29 cellular contexts compared by ENCODE assay signal in the genomic region with DNA sequence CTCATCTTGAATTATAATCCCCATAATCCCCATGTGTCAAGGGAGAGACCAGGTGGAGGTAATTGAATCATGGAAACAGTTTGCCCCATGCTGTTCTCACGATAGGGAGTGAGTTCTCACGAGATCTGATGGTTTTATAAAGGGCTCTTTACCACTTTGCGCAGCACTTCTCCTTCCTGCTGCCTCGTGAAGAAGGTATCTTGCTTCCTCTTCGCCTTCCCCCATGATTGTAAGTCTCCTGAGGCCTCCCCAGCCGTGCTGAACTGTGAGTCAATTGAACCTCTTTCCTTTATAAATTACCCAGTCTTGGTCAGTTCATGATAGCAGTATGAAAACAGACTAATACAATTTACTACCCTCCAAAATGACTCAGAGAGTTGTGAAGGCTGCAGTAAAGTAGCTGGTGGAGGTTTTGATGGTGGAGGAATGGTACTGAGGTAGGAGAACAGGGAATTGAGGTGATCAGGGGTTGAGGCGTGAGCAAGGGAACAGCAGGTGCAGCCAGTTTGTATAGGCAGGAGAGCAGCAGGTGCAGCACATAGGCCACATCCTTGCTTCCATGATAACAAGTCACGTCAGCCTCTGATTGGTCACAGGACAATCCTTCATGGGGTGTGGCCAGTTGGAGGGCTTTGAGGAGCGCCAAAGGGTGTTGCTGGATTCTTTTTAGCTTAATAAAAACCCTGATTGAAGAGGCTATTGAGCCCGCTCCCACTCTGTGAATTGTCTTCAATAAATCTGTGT.
A peak's percentile ranks its signal among the peaks of the same experiment; 100 is the strongest.
DNase-seq lines count a peak whose midpoint lies in the region; ATAC-seq and TF ChIP-seq lines count a peak whose summit lies in the region.
"Had no signal": no experiment of that assay in that cellular context is flagged by ENCODE, and none has a peak within 500 bp of the region (broad histone marks: within the 10 kb centered on the region; RNA-seq: fewer than 3 reads in every experiment).

No MANE protein-coding gene starts in this region.

- H3K27ac Mint-ChIP-seq in activated naive CD4-positive, alpha-beta T cell treated with anti-CD3 and anti-CD28 coated beads, Interleukin-2, amount 10 ng/mL, durations not matched to agents 7 days and 5 days = no peak overlapping the region
- no peak overlapping the region for H3K27ac Mint-ChIP-seq in activated naive CD4-positive, alpha-beta T cell treated with anti-CD3 and anti-CD28 coated beads, Interleukin-2, amount 50 U/mL, for 72 hours
- H3K27ac Mint-ChIP-seq in osteocyte (ENCODE audit: unreplicated experiment) (no peak overlapping the region), T-cell (no peak overlapping the region)
- H3K27ac Mint-ChIP-seq: activated CD4-positive, alpha-beta memory T cell treated with anti-CD3 and anti-CD28 coated beads, Interleukin-2, amount 10 ng/mL, durations not matched to agents 7 days and 5 days; activated naive CD8-positive, alpha-beta T cell; effector memory CD8-positive, alpha-beta T cell; stimulated activated naive CD8-positive, alpha-beta T cell treated with anti-CD3 and anti-CD28 coated beads, Interleukin-15, Interleukin-2, amounts not matched to agents 100 ng/mL and 50 ng/mL, for 24 hours had no signal

- CTCF ChIA-PET in activated naive CD4-positive, alpha-beta T cell treated with anti-CD3 and anti-CD28 coated beads, Interleukin-2, amount 10 ng/mL, durations not matched to agents 7 days and 5 days (lab: Charles Lee) = no interaction called here
- CTCF ChIA-PET in T-cell (lab: Charles Lee) = no interaction called here

- no peaks in the 10 kb centered on the region for H3K27me3 ChIP-seq in WERI-Rb-1 (ENCODE audit: insufficient read depth, low read depth, severe bottlenecking)
- H3K27me3 ChIP-seq: ascending aorta, colonic mucosa, left lung, Peyer's patch, spleen, testis had no signal

- no peak for TF ChIP-seq CTCF in WERI-Rb-1 (IDR thresholded peaks at IDR 0.05; ENCODE audit: low read depth, low read length)
- TF ChIP-seq CTCF in osteocyte (IDR thresholded peaks at IDR 0.05) = no peak

- no peaks in the 10 kb centered on the region for H3K4me1 Mint-ChIP-seq in activated naive CD4-positive, alpha-beta T cell treated with anti-CD3 and anti-CD28 coated beads, Interleukin-2, amount 10 ng/mL, durations not matched to agents 7 days and 5 days
- H3K4me1 Mint-ChIP-seq in osteocyte (ENCODE audit: unreplicated experiment) (peaks cover 12% of the 10 kb centered on the region), T-cell (no peaks in the 10 kb centered on the region)
- H3K4me1 Mint-ChIP-seq: activated CD4-positive, alpha-beta memory T cell treated with anti-CD3 and anti-CD28 coated beads, Interleukin-2, amount 10 ng/mL, durations not matched to agents 7 days and 5 days had no signal

- H3K9me3 Mint-ChIP-seq in activated naive CD4-positive, alpha-beta T cell treated with anti-CD3 and anti-CD28 coated beads, Interleukin-2, amount 10 ng/mL, durations not matched to agents 7 days and 5 days = no peaks in the 10 kb centered on the region
- no peaks in the 10 kb centered on the region for H3K9me3 Mint-ChIP-seq in activated naive CD4-positive, alpha-beta T cell treated with anti-CD3 and anti-CD28 coated beads, Interleukin-2, amount 50 U/mL, for 72 hours
- H3K9me3 Mint-ChIP-seq in osteocyte (ENCODE audit: unreplicated experiment) = peaks cover 5% of the 10 kb centered on the region
- H3K9me3 Mint-ChIP-seq in T-cell = no peaks in the 10 kb centered on the region
- H3K9me3 Mint-ChIP-seq: activated CD4-positive, alpha-beta memory T cell treated with anti-CD3 and anti-CD28 coated beads, Interleukin-2, amount 10 ng/mL, durations not matched to agents 7 days and 5 days; effector memory CD8-positive, alpha-beta T cell; stimulated activated naive CD8-positive, alpha-beta T cell treated with anti-CD3 and anti-CD28 coated beads, Interleukin-15, Interleukin-2, amounts not matched to agents 100 ng/mL and 50 ng/mL, for 24 hours had no signal

- no peak overlapping the region for H3K4me3 ChIP-seq in WERI-Rb-1 (ENCODE audit: low read depth, low read length)
- H3K4me3 ChIP-seq: ascending aorta, colonic mucosa, left lung, Peyer's patch, spleen, testis had no signal

- H3K36me3 ChIP-seq in WERI-Rb-1 = no peaks in the 10 kb centered on the region
- H3K36me3 ChIP-seq: ascending aorta, colonic mucosa, left lung, Peyer's patch, spleen had no signal

- H3K9me3 ChIP-seq in WERI-Rb-1 (ENCODE audit: severe bottlenecking) = no peaks in the 10 kb centered on the region
- H3K9me3 ChIP-seq: ascending aorta, colonic mucosa, left lung, Peyer's patch, spleen, testis had no signal

- H3K27ac ChIP-seq in WERI-Rb-1 = no peak overlapping the region
- H3K27ac ChIP-seq: 22Rv1, ascending aorta, colonic mucosa, left lung, Peyer's patch, spleen, testis had no signal

- ATAC-seq in activated naive CD4-positive, alpha-beta T cell treated with anti-CD3 and anti-CD28 coated beads, Interleukin-2, amount 50 U/mL, for 72 hours = no peak
- ATAC-seq in HG03565 (IDR thresholded peaks at IDR 0.05; ENCODE audit: unreplicated experiment) (no peak), T-cell (replicated peaks in 1 of 4) (no peak)
- ATAC-seq: effector memory CD8-positive, alpha-beta T cell; left lung; right cardiac atrium had no signal

- H3K36me3 Mint-ChIP-seq in activated naive CD4-positive, alpha-beta T cell treated with anti-CD3 and anti-CD28 coated beads, Interleukin-2, amount 10 ng/mL, durations not matched to agents 7 days and 5 days = no peaks in the 10 kb centered on the region
- H3K36me3 Mint-ChIP-seq in activated naive CD4-positive, alpha-beta T cell treated with anti-CD3 and anti-CD28 coated beads, Interleukin-2, amount 50 U/mL, for 72 hours = no peaks in the 10 kb centered on the region
- H3K36me3 Mint-ChIP-seq in osteocyte (ENCODE audit: unreplicated experiment) (no peaks in the 10 kb centered on the region), T-cell (no peaks in the 10 kb centered on the region)
- H3K36me3 Mint-ChIP-seq: activated naive CD8-positive, alpha-beta T cell had no signal

- DNase-seq in DMS153 (lab: John Stamatoyannopoulos, UW) (peak; percentile 22), DMS153 treated with DMSO at 0.1 percent for 48 hours (lab: John Stamatoyannopoulos, UW; ENCODE audit: unreplicated experiment) (no peak), WERI-Rb-1 (peak; percentile 16), osteocyte (ENCODE audit: extremely low spot score, unreplicated experiment) (peak; percentile 23), T-cell (no peak)
- DNase-seq in activated naive CD4-positive, alpha-beta T cell treated with anti-CD3 and anti-CD28 coated beads, Interleukin-2, amount 10 ng/mL, durations not matched to agents 7 days and 5 days = peak; percentile 5
- DNase-seq in activated naive CD4-positive, alpha-beta T cell treated with anti-CD3 and anti-CD28 coated beads, Interleukin-2, amount 50 U/mL, for 72 hours (ENCODE audit: low spot score in 2 of 2) = no peak
- DNase-seq: activated CD4-positive, alpha-beta memory T cell treated with anti-CD3 and anti-CD28 coated beads, Interleukin-2, amount 10 ng/mL, durations not matched to agents 7 days and 5 days; activated T-cell treated with anti-CD3 and anti-CD28 coated beads for 4 hours; C1 segment of cervical spinal cord; colonic mucosa; COR-L47; effector memory CD8-positive, alpha-beta T cell; erythroblast; GDM1; glutamatergic neuron; Kasumi-1; NCI-H2029; Peyer's patch; right cardiac atrium; spleen; stimulated activated CD4-positive, alpha-beta T cell treated with anti-CD3 and anti-CD28 coated beads, Interleukin-2, amount 100 ng/mL, for 24 hours; testis had no signal

- no peak overlapping the region for H3K4me3 Mint-ChIP-seq in activated naive CD4-positive, alpha-beta T cell treated with anti-CD3 and anti-CD28 coated beads, Interleukin-2, amount 10 ng/mL, durations not matched to agents 7 days and 5 days
- no peak overlapping the region for H3K4me3 Mint-ChIP-seq in osteocyte (ENCODE audit: unreplicated experiment)
- H3K4me3 Mint-ChIP-seq in T-cell = no peak overlapping the region
- H3K4me3 Mint-ChIP-seq: activated CD4-positive, alpha-beta memory T cell treated with anti-CD3 and anti-CD28 coated beads, Interleukin-2, amount 10 ng/mL, durations not matched to agents 7 days and 5 days; activated naive CD8-positive, alpha-beta T cell; effector memory CD8-positive, alpha-beta T cell; stimulated activated naive CD8-positive, alpha-beta T cell treated with anti-CD3 and anti-CD28 coated beads, Interleukin-15, Interleukin-2, amounts not matched to agents 100 ng/mL and 50 ng/mL, for 24 hours had no signal

- peaks cover 3% of the 10 kb centered on the region for H3K27me3 Mint-ChIP-seq in activated naive CD4-positive, alpha-beta T cell treated with anti-CD3 and anti-CD28 coated beads, Interleukin-2, amount 10 ng/mL, durations not matched to agents 7 days and 5 days
- no peaks in the 10 kb centered on the region for H3K27me3 Mint-ChIP-seq in osteocyte (ENCODE audit: unreplicated experiment)
- H3K27me3 Mint-ChIP-seq in T-cell = peaks cover 0 to 2% of the 10 kb centered on the region in 2 donors
- H3K27me3 Mint-ChIP-seq: activated CD4-positive, alpha-beta memory T cell treated with anti-CD3 and anti-CD28 coated beads, Interleukin-2, amount 10 ng/mL, durations not matched to agents 7 days and 5 days; activated naive CD8-positive, alpha-beta T cell had no signal

- POLR2A ChIA-PET in T-cell (lab: Charles Lee) = no interaction called here

Comparison
In these comparisons a context has a peak if more than half of its experiments do, and no peak if none do; other contexts are left out.
1. DNase-seq: peak in DMS153 (single experiment), activated naive CD4-positive, alpha-beta T cell treated with anti-CD3 and anti-CD28 coated beads, Interleukin-2, amount 10 ng/mL, durations not matched to agents 7 days and 5 days (single experiment), WERI-Rb-1 (single experiment) and osteocyte (single experiment); none in DMS153 treated with DMSO at 0.1 percent for 48 hours (single experiment), activated naive CD4-positive, alpha-beta T cell treated with anti-CD3 and anti-CD28 coated beads, Interleukin-2, amount 50 U/mL, for 72 hours (0 of 2) and T-cell (0 of 34).